In the genomic region with DNA sequence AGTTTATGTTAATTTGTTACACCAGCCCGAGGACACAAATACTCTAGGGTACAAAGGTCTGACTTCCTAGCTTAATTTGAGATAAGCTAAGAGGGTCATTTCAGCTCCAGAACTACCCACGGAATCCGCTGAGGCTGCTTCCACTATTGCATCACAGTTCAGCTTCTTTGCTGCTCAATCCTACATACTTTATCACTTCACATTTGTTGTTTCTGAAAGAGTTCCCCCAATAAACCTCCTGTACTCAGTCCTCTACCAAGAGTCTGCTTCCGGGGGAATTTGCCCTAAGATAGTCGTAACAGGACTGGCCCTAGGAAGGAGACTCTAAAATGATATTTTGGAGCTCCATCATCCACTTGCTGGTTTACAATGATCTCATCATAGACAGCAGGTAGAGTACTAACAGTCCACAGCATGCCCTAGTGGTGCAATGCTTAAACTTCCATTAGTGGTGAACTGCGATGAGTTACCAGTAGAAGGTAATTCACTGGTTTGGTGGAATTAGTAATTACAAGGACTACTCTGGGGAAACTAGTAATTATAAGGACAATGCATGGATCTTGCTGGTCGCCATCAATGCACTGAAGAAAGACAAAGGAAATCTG, we compare ENCODE assay signal across 1 cellular context.
TF ChIP-seq lines count a peak whose summit lies in the region.

No MANE protein-coding gene starts in this region.

TF ChIP-seq in HepG2, 621 proteins besides CTCF, POLR2A, EP300 and RAD21 (continued from another document):
- TF ChIP-seq, protein P1, sequence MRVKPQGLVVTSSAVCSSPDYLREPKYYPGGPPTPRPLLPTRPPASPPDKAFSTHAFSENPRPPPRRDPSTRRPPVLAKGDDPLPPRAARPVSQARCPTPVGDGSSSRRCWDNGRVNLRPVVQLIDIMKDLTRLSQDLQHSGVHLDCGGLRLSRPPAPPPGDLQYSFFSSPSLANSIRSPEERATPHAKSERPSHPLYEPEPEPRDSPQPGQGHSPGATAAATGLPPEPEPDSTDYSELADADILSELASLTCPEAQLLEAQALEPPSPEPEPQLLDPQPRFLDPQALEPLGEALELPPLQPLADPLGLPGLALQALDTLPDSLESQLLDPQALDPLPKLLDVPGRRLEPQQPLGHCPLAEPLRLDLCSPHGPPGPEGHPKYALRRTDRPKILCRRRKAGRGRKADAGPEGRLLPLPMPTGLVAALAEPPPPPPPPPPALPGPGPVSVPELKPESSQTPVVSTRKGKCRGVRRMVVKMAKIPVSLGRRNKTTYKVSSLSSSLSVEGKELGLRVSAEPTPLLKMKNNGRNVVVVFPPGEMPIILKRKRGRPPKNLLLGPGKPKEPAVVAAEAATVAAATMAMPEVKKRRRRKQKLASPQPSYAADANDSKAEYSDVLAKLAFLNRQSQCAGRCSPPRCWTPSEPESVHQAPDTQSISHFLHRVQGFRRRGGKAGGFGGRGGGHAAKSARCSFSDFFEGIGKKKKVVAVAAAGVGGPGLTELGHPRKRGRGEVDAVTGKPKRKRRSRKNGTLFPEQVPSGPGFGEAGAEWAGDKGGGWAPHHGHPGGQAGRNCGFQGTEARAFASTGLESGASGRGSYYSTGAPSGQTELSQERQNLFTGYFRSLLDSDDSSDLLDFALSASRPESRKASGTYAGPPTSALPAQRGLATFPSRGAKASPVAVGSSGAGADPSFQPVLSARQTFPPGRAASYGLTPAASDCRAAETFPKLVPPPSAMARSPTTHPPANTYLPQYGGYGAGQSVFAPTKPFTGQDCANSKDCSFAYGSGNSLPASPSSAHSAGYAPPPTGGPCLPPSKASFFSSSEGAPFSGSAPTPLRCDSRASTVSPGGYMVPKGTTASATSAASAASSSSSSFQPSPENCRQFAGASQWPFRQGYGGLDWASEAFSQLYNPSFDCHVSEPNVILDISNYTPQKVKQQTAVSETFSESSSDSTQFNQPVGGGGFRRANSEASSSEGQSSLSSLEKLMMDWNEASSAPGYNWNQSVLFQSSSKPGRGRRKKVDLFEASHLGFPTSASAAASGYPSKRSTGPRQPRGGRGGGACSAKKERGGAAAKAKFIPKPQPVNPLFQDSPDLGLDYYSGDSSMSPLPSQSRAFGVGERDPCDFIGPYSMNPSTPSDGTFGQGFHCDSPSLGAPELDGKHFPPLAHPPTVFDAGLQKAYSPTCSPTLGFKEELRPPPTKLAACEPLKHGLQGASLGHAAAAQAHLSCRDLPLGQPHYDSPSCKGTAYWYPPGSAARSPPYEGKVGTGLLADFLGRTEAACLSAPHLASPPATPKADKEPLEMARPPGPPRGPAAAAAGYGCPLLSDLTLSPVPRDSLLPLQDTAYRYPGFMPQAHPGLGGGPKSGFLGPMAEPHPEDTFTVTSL (CRISPR knock-in tag; IDR thresholded peaks at IDR 0.05; ENCODE audit: borderline replicate concordance), result no peak
- TF ChIP-seq ZNF207 (IDR thresholded peaks at IDR 0.05; ENCODE audit: borderline replicate concordance) (no peak), STAG1 (CRISPR knock-in tag; IDR thresholded peaks at IDR 0.05) (peak; percentile 33)
